13 cellular contexts compared by ENCODE assay signal in the genomic region with DNA sequence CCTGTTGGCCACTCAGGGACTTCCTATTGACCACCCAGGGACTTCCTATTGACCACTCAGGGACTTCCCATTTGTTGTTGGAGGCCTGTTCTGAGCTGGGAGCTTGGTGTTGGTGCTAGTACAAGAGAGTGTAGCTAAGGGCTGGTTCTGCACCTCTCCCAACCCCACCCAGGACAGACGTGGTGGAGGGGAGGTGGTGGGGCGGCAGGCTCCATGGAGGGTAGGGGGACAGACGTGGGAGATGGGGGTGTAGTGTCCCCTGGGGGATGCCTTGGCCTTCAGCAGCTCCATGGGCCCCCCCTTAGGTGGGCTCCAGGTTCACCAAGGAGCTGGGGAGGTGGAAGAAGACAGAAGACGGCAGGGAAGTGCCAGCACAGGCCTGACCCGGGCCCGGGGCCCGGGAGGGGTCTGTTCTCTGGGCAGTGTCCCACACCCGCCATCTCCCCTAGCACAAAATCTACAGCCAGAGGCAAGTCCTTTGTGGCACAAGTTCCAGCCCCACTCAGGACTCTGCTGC. TPM values are rescaled to one million over a fixed set of nuclear protein-coding genes. Genes with fewer than 3 reads are reported as not detected.
DNase-seq lines count a peak whose midpoint lies in the region; ATAC-seq and TF ChIP-seq lines count a peak whose summit lies in the region.
"Had no signal": no experiment of that assay in that cellular context is flagged by ENCODE, and none has a peak within 500 bp of the region (broad histone marks: within the 10 kb centered on the region; RNA-seq: fewer than 3 reads in every experiment).

No MANE protein-coding gene starts in this region.

- no peaks in the 10 kb centered on the region for H3K9me2 ChIP-seq in OCI-LY7 (ENCODE audit: insufficient read depth, low read length)

- no peak for DNase-seq in activated naive CD4-positive, alpha-beta T cell treated with anti-CD3 and anti-CD28 coated beads for 36 hours
- no peak for DNase-seq in OCI-LY7 (ENCODE audit: low spot score)
- DNase-seq in effector memory CD8-positive, alpha-beta T cell: no peak
- no peak for DNase-seq in foreskin fibroblast
- DNase-seq in SHP77 treated with DMSO at 0.1 percent for 48 hours (lab: John Stamatoyannopoulos, UW): no peak
- DNase-seq in activated gamma-delta T cell (lab: John Stamatoyannopoulos, UW): no peak
- DNase-seq: body of pancreas, NCI-H2081, NCI-H748 treated with DMSO at 0.1 percent for 48 hours had no signal

- no peak overlapping the region for H2AFZ ChIP-seq in OCI-LY7 (ENCODE audit: low read length)

- no peaks in the 10 kb centered on the region for H3K36me3 ChIP-seq in OCI-LY7 (ENCODE audit: insufficient read depth, low read length)
- H3K36me3 ChIP-seq: tibial nerve had no signal

- H3K27ac Mint-ChIP-seq in activated naive CD4-positive, alpha-beta T cell treated with anti-CD3 and anti-CD28 coated beads, Interleukin-2, amount 50 U/mL, for 24 hours: peak overlapping the region; percentile 43
- no peak overlapping the region for H3K27ac Mint-ChIP-seq in activated naive CD4-positive, alpha-beta T cell treated with anti-CD3 and anti-CD28 coated beads for 36 hours
- H3K27ac Mint-ChIP-seq in effector memory CD8-positive, alpha-beta T cell: peak overlapping the region; percentile 74 to 92
- peak overlapping the region; percentile 46 for H3K27ac Mint-ChIP-seq in stimulated activated memory B cell treated with anti-CD40 and anti-IgM and Interleukin-4, amounts not matched to agents 10 μg/mL and 1 μg/mL and 100 μg/mL, for 72 hours

- no peaks in the 10 kb centered on the region for H3K9me3 ChIP-seq in OCI-LY7 (ENCODE audit: low read length)
- H3K9me3 ChIP-seq: body of pancreas had no signal

- H3K4me1 Mint-ChIP-seq in activated naive CD4-positive, alpha-beta T cell treated with anti-CD3 and anti-CD28 coated beads, Interleukin-2, amount 50 U/mL, for 24 hours: peaks cover 3% of the 10 kb centered on the region
- H3K4me1 Mint-ChIP-seq in activated naive CD4-positive, alpha-beta T cell treated with anti-CD3 and anti-CD28 coated beads for 36 hours (ENCODE audit: low read depth): peaks cover 5% of the 10 kb centered on the region
- H3K4me1 Mint-ChIP-seq in effector memory CD8-positive, alpha-beta T cell (ENCODE audit: low read depth in 2 of 2): peaks cover 0 to 10% of the 10 kb centered on the region in 2 donors
- no peaks in the 10 kb centered on the region for H3K4me1 Mint-ChIP-seq in stimulated activated memory B cell treated with anti-CD40 and anti-IgM and Interleukin-4, amounts not matched to agents 10 μg/mL and 1 μg/mL and 100 μg/mL, for 72 hours

- POLR2A ChIA-PET in OCI-LY7 (lab: Charles Lee): no interaction called here

- H3K27ac ChIP-seq in OCI-LY7 (ENCODE audit: low read depth, low read length, poor library complexity, severe bottlenecking): peak overlapping the region; percentile 63
- H3K27ac ChIP-seq: body of pancreas, tibial nerve had no signal

- H3K4me3 ChIP-seq in OCI-LY7 (ENCODE audit: low read depth, low read length, poor library complexity, severe bottlenecking): no peak overlapping the region
- H3K4me3 ChIP-seq in foreskin fibroblast (ENCODE audit: low read depth in 1 of 2, low read length in 2 of 2): no peak overlapping the region
- H3K4me3 ChIP-seq: body of pancreas, tibial nerve had no signal

- H3K36me3 Mint-ChIP-seq in activated naive CD4-positive, alpha-beta T cell treated with anti-CD3 and anti-CD28 coated beads, Interleukin-2, amount 50 U/mL, for 24 hours: no peaks in the 10 kb centered on the region
- H3K36me3 Mint-ChIP-seq in activated naive CD4-positive, alpha-beta T cell treated with anti-CD3 and anti-CD28 coated beads for 36 hours (ENCODE audit: low read depth): no peaks in the 10 kb centered on the region
- peaks cover 5% of the 10 kb centered on the region for H3K36me3 Mint-ChIP-seq in effector memory CD8-positive, alpha-beta T cell (ENCODE audit: insufficient read depth)
- peaks cover 8% of the 10 kb centered on the region for H3K36me3 Mint-ChIP-seq in stimulated activated memory B cell treated with anti-CD40 and anti-IgM and Interleukin-4, amounts not matched to agents 10 μg/mL and 1 μg/mL and 100 μg/mL, for 72 hours

- CTCF ChIA-PET in activated naive CD4-positive, alpha-beta T cell treated with anti-CD3 and anti-CD28 coated beads for 36 hours (lab: Charles Lee): no interaction called here
- CTCF ChIA-PET in OCI-LY7 (lab: Charles Lee; ENCODE audit: unreplicated experiment): no interaction called here

- BruUV-seq in OCI-LY7 (replicated peaks; lab: Mats Ljungman, UMichigan): no TSS peak

- intact Hi-C loops in activated naive CD4-positive, alpha-beta T cell treated with anti-CD3 and anti-CD28 coated beads for 36 hours (cut with micrococcal nuclease): no loop called here
- intact Hi-C loops in OCI-LY7 (cut with micrococcal nuclease; ENCODE audit: unreplicated experiment): no loop called here

- H3K4me3 Mint-ChIP-seq in activated naive CD4-positive, alpha-beta T cell treated with anti-CD3 and anti-CD28 coated beads, Interleukin-2, amount 50 U/mL, for 24 hours: no peak overlapping the region
- no peak overlapping the region for H3K4me3 Mint-ChIP-seq in activated naive CD4-positive, alpha-beta T cell treated with anti-CD3 and anti-CD28 coated beads for 36 hours
- H3K4me3 Mint-ChIP-seq in effector memory CD8-positive, alpha-beta T cell: no peak overlapping the region
- no peak overlapping the region for H3K4me3 Mint-ChIP-seq in stimulated activated memory B cell treated with anti-CD40 and anti-IgM and Interleukin-4, amounts not matched to agents 10 μg/mL and 1 μg/mL and 100 μg/mL, for 72 hours

- peaks cover 2% of the 10 kb centered on the region for H3K27me3 Mint-ChIP-seq in activated naive CD4-positive, alpha-beta T cell treated with anti-CD3 and anti-CD28 coated beads, Interleukin-2, amount 50 U/mL, for 24 hours
- peaks cover 3% of the 10 kb centered on the region for H3K27me3 Mint-ChIP-seq in activated naive CD4-positive, alpha-beta T cell treated with anti-CD3 and anti-CD28 coated beads for 36 hours (ENCODE audit: low read depth)
- peaks cover 0 to 20% of the 10 kb centered on the region in 2 donors for H3K27me3 Mint-ChIP-seq in effector memory CD8-positive, alpha-beta T cell
- H3K27me3 Mint-ChIP-seq in stimulated activated memory B cell treated with anti-CD40 and anti-IgM and Interleukin-4, amounts not matched to agents 10 μg/mL and 1 μg/mL and 100 μg/mL, for 72 hours: peaks cover 27% of the 10 kb centered on the region

- no peak for TF ChIP-seq CTCF in OCI-LY7 (conservative IDR thresholded peaks at IDR 0.05; ENCODE audit: low read length)
- TF ChIP-seq CTCF in foreskin fibroblast (IDR thresholded peaks at IDR 0.05; ENCODE audit: low read depth, low read length): no peak

- peak; percentile 31 for ATAC-seq in effector memory CD8-positive, alpha-beta T cell (replicated peaks)
- peak; percentile 10 for ATAC-seq in stimulated activated memory B cell treated with anti-CD40 and anti-IgM and Interleukin-4, amounts not matched to agents 10 μg/mL and 1 μg/mL and 100 μg/mL, for 72 hours
- ATAC-seq: body of pancreas had no signal

- H3K4me2 ChIP-seq in OCI-LY7 (ENCODE audit: low read length): no peak overlapping the region; the same call in 1 of the 2 replicates

- no peaks in the 10 kb centered on the region for H3K9me3 Mint-ChIP-seq in activated naive CD4-positive, alpha-beta T cell treated with anti-CD3 and anti-CD28 coated beads, Interleukin-2, amount 50 U/mL, for 24 hours
- H3K9me3 Mint-ChIP-seq in activated naive CD4-positive, alpha-beta T cell treated with anti-CD3 and anti-CD28 coated beads for 36 hours: peaks cover 10% of the 10 kb centered on the region
- H3K9me3 Mint-ChIP-seq in effector memory CD8-positive, alpha-beta T cell: peaks cover 0 to 8% of the 10 kb centered on the region in 2 donors
- peaks cover 8% of the 10 kb centered on the region for H3K9me3 Mint-ChIP-seq in stimulated activated memory B cell treated with anti-CD40 and anti-IgM and Interleukin-4, amounts not matched to agents 10 μg/mL and 1 μg/mL and 100 μg/mL, for 72 hours

- H4K20me1 ChIP-seq in OCI-LY7 (ENCODE audit: insufficient read depth, low read length): no peaks in the 10 kb centered on the region

- H3K79me2 ChIP-seq in OCI-LY7 (ENCODE audit: insufficient read depth, low read depth, low read length): no peaks in the 10 kb centered on the region

- H3K4me1 ChIP-seq in OCI-LY7 (ENCODE audit: insufficient read depth, low read length, poor library complexity, severe bottlenecking): peaks cover 19% of the 10 kb centered on the region
- H3K4me1 ChIP-seq: body of pancreas had no signal

RNA-seq across cellular contexts. Expression of gene CHRNA4, which starts 33.9 kb away (rescaled TPM):
- total RNA-seq in activated naive CD4-positive, alpha-beta T cell treated with anti-CD3 and anti-CD28 coated beads for 36 hours: not detected
- not detected in 2 replicates for total RNA-seq in OCI-LY7 (2014; rRNA removed; shearing (Covaris generic))
- not detected in 2 replicates for total RNA-seq in OCI-LY7 (2022)
- total RNA-seq: body of pancreas, HT-29 had no signal

RNA-seq across cellular contexts. Expression of gene COL20A1, which starts 34.3 kb away (rescaled TPM):
- total RNA-seq in activated naive CD4-positive, alpha-beta T cell treated with anti-CD3 and anti-CD28 coated beads for 36 hours: under 1 TPM in 1 of 2 experiments, not detected in 1; 0.05 TPM
- not detected in 2 replicates for total RNA-seq in OCI-LY7 (2014; rRNA removed; shearing (Covaris generic))
- total RNA-seq in OCI-LY7 (2022): 0.09 and 0.15 TPM in 2 replicates
- total RNA-seq: body of pancreas had no signal

RNA-seq across cellular contexts. Expression of gene ARFGAP1, which starts 54.7 kb away (rescaled TPM):
- 10 to 100 TPM; 82.4 to 89.4 TPM for total RNA-seq in activated naive CD4-positive, alpha-beta T cell treated with anti-CD3 and anti-CD28 coated beads for 36 hours
- total RNA-seq in OCI-LY7 (2014; rRNA removed; shearing (Covaris generic)): 50.4 and 57.9 TPM in 2 replicates
- 105 and 116 TPM in 2 replicates for total RNA-seq in OCI-LY7 (2022)
